Comparison of ENCODE assay signal across 8 cellular contexts in genomic region chr22:20238567-20239062, GRCh38. TPM values are rescaled to one million over a fixed set of nuclear protein-coding genes. Genes with fewer than 3 reads are reported as not detected.
DNase-seq lines count a peak whose midpoint lies in the region; ATAC-seq, FAIRE-seq and TF ChIP-seq lines count a peak whose summit lies in the region.

No MANE protein-coding gene starts in this region.

- H3K4me3 ChIP-seq in K562: no peak overlapping the region

- no peak for TF ChIP-seq EP300 in K562 (IDR thresholded peaks at IDR 0.05; ENCODE audit: low read length)

- peak; percentile 14 to 18 for DNase-seq in NCI-H2081 (lab: John Stamatoyannopoulos, UW)
- no peak for DNase-seq in NCI-H2081 treated with DMSO at 0.1 percent for 48 hours (lab: John Stamatoyannopoulos, UW)
- peak; percentile 61 for DNase-seq in HPDE6-E6E7 (ENCODE audit: extremely low spot score)
- peak; percentile 35 for DNase-seq in SW480 (ENCODE audit: low spot score)
- DNase-seq in K562 (ENCODE audit: extremely low read depth in 1 of 4, low spot score in 3 of 4): peak; percentile 89 to 99 (median 98)
- peak; percentile 79 for DNase-seq in left kidney (ENCODE audit: low read depth, low spot score)
- DNase-seq in stimulated activated naive CD8-positive, alpha-beta T cell treated with anti-CD3 and anti-CD28 coated beads, Interleukin-15, Interleukin-2, amounts not matched to agents 100 U/mL and 50 U/mL, for 24 hours: peak; percentile 74

- H2AFZ ChIP-seq in K562 (ENCODE audit: low read depth, low read length): peak overlapping the region; percentile 68; the same call in 1 of the 2 replicates

- H3K4me2 ChIP-seq in K562 (ENCODE audit: insufficient read depth, low read length): no peak overlapping the region

- peak; percentile 91 for FAIRE-seq in K562 (lab: Jason Lieb, UNC)

- no peak for TF ChIP-seq POLR2A in K562 (conservative IDR thresholded peaks at IDR 0.05)

- TF ChIP-seq RAD21 in K562 (CRISPR knock-in tag; conservative IDR thresholded peaks at IDR 0.05 in 1 of 2, IDR thresholded peaks at IDR 0.05 in 1 of 2): peak in 1 of 2 experiments; percentile 97; a peak in 2 of 4 replicates

- peaks cover 42 to 98% of the 10 kb centered on the region in 2 experiments for H3K27me3 ChIP-seq in K562 (ENCODE audit: control insufficient read depth in 2 of 2, insufficient read depth in 2 of 2, low read length in 2 of 2)

- POLR2A ChIA-PET in K562 (lab: Yijun Ruan, JAX): interaction anchor here (0.5 to 4.4 kb wide), 19 partner anchors 8 to 1124 kb away, joined by 3 to 27 read pairs (median 3); partner anchors contain the start of genes COMT and TXNRD2

- no peak overlapping the region for H3K27ac ChIP-seq in K562 (ENCODE audit: extremely low read depth, low read depth, low read length)

- CTCF ChIA-PET in K562 (lab: Yijun Ruan, JAX; ENCODE audit: low intra/inter-chr PET ratio): interaction anchor here (0.9 to 1.8 kb wide), 3 partner anchors 30 to 82 kb away, joined by 3 to 17 read pairs (median 3); partner anchors contain the start of gene RTN4R

- peaks cover 6% of the 10 kb centered on the region for H3K9me1 ChIP-seq in K562 (ENCODE audit: control insufficient read depth, insufficient read depth, low read length)

- H3K36me3 ChIP-seq in K562 (ENCODE audit: control insufficient read depth, insufficient read depth, low read length): no peaks in the 10 kb centered on the region

- H3K9me3 ChIP-seq in K562 (replicated peaks; ENCODE audit: control insufficient read depth, insufficient read depth, low read depth, low read length): no peaks in the 10 kb centered on the region

- peak; percentile 98 to 99 (median 99) for TF ChIP-seq CTCF in K562 (IDR thresholded peaks at IDR 0.05 in 2 of 3, conservative IDR thresholded peaks at IDR 0.05 in 1 of 3; ENCODE audit: insufficient read depth in 2 of 3, low read depth in 1 of 3, low read length in 3 of 3)

- no TSS peak for BruUV-seq in K562 (replicated peaks; lab: Mats Ljungman, UMichigan)

- peaks cover 63% of the 10 kb centered on the region for H4K20me1 ChIP-seq in K562 (replicated peaks; ENCODE audit: control insufficient read depth, insufficient read depth, low read length)

- in situ Hi-C loops in K562 (cut with MboI): no loop called here

- ATAC-seq in K562 (peak; percentile 91), HG03108 (IDR thresholded peaks at IDR 0.05; ENCODE audit: unreplicated experiment) (no peak)
- ATAC-seq in stimulated activated naive CD8-positive, alpha-beta T cell treated with anti-CD3 and anti-CD28 coated beads, Interleukin-15, Interleukin-2, amounts not matched to agents 100 U/mL and 50 U/mL, for 24 hours: peak; percentile 81

- peak overlapping the region in 1 of 2 experiments; percentile 79; a peak in 2 of 4 replicates for H3K9ac ChIP-seq in K562 (ENCODE audit: insufficient read depth in 1 of 2, low read depth in 2 of 2, low read length in 2 of 2)

- 11% methylated on average over 8 of the region's 8 CpGs for WGBS in K562 (ENCODE audit: insufficient coverage, low coverage, missing lambda C conversion rate)

- intact Hi-C loops in K562 (cut with micrococcal nuclease): loop anchor here (1.0 to 10.0 kb wide), 4 partner anchors 32 to 264 kb away; no protein-coding TSS in a partner anchor

- no peaks in the 10 kb centered on the region for H3K79me2 ChIP-seq in K562 (ENCODE audit: control insufficient read depth, insufficient read depth, low read length)

- H3K4me1 ChIP-seq in K562 (replicated peaks in 1 of 2; ENCODE audit: control insufficient read depth in 2 of 2, insufficient read depth in 2 of 2, low read length in 2 of 2): peaks cover 7 to 86% of the 10 kb centered on the region in 2 experiments; a peak in 3 of 5 replicates

TF ChIP-seq in K562, 482 proteins besides CTCF, POLR2A, EP300 and RAD21 (continues in another document):
- TF ChIP-seq PCBP2 (IDR thresholded peaks at IDR 0.05; ENCODE audit: low read depth, low read length, poor library complexity, severe bottlenecking) (no peak), ZBED1 (IDR thresholded peaks at IDR 0.05) (no peak), ZNF57 (CRISPR knock-in tag; IDR thresholded peaks at IDR 0.05) (no peak), BRF2 (IDR thresholded peaks at IDR 0.05; ENCODE audit: borderline replicate concordance, insufficient read depth, insufficient read length) (no peak), IFI16 (CRISPR knock-in tag; IDR thresholded peaks at IDR 0.05) (no peak), POLR2G (IDR thresholded peaks at IDR 0.05; ENCODE audit: low read depth, low read length) (0 out of 2 replicates have a peak, but pooled peaks have one; percentile 5), SMAD2 (IDR thresholded peaks at IDR 0.05; ENCODE audit: low read depth, low read length) (no peak), SAP30 (IDR thresholded peaks at IDR 0.05; ENCODE audit: borderline replicate concordance, insufficient read depth, low read depth, low read length, poor library complexity, severe bottlenecking) (no peak), MECOM (CRISPR knock-in tag; IDR thresholded peaks at IDR 0.05) (no peak), SMARCA5 (IDR thresholded peaks at IDR 0.05) (0 out of 2 replicates have a peak, but pooled peaks have one; percentile 23), ZZZ3 (IDR thresholded peaks at IDR 0.05) (no peak), TEAD4 (IDR thresholded peaks at IDR 0.05; ENCODE audit: low read length) (no peak), TEAD4 (CRISPR knock-in tag; IDR thresholded peaks at IDR 0.05; ENCODE audit: borderline replicate concordance) (no peak), BCLAF1 (IDR thresholded peaks at IDR 0.05; ENCODE audit: borderline replicate concordance in 1 of 2, control insufficient read depth in 1 of 2, low read depth in 2 of 2, low read length in 1 of 2) (no peak), E2F5 (CRISPR knock-in tag; IDR thresholded peaks at IDR 0.05) (no peak), BCL6 (CRISPR knock-in tag; IDR thresholded peaks at IDR 0.05) (no peak), SIN3B (IDR thresholded peaks at IDR 0.05; ENCODE audit: low read depth) (no peak), CREBBP (IDR thresholded peaks at IDR 0.05; ENCODE audit: low read depth, low read length) (no peak), RBBP5 (IDR thresholded peaks at IDR 0.05; ENCODE audit: borderline replicate concordance, insufficient read depth, low read length, poor library complexity, severe bottlenecking) (no peak), NCOA6 (IDR thresholded peaks at IDR 0.05) (no peak)

RNA-seq across cellular contexts. Expression of gene RTN4R, which starts 29.5 kb away (rescaled TPM):
- 0.62 and 4.8 TPM in 2 replicates for total RNA-seq in K562 (2011; cell fraction: chromatin; rRNA removed; ENCODE audit: low replicate concordance)
- total RNA-seq in K562 (2011; cell fraction: nucleolus; rRNA removed): 7.4 and 9.8 TPM in 2 replicates
- 3.2 and 3.7 TPM in 2 replicates for total RNA-seq in K562 (2011; cell fraction: nucleoplasm; rRNA removed)
- total RNA-seq in K562 (2014; rRNA removed) (1.5 and 2.3 TPM in 2 replicates), K562 (2014; rRNA removed; fragmentation: Illumina TruSeq; extraction: Trizol) (not detected in 2 replicates), K562 (2015; rRNA removed; fragmentation: Illumina TruSeq; extraction: Trizol) (0.41 and 0.43 TPM in 2 replicates), K562 (2021) (2.8 and 3.0 TPM in 2 replicates)
- polyA plus RNA-seq in K562 (2011; rRNA removed) (1.3 and 4.4 TPM in 2 replicates), K562 (2014; fragmentation: Illumina TruSeq; extraction: Trizol) (0.46 TPM in 1 of 2 replicates, not detected in the other), K562 (2014; fragmentation: Nextera tagmentation; extraction: Ambion mirVana) (under 1 TPM in 1 of 2 experiments, not detected in 1; 0.04 TPM), K562 (2014; rRNA removed) (1.2 and 2.3 TPM in 2 replicates)
- polyA plus RNA-seq in K562 (2011; cell fraction: cytosol; rRNA removed): 5.9 and 9.9 TPM in 2 replicates
- 2.9 and 3.5 TPM in 2 replicates for polyA plus RNA-seq in K562 (2011; cell fraction: nucleus; rRNA removed)
- polyA plus RNA-seq in K562 (2012): 2.9 and 4.6 TPM in 2 replicates
- 1.0 and 1.5 TPM in 2 replicates for polyA minus RNA-seq in K562 (2011; rRNA and poly(A)+ RNA removed)
- polyA minus RNA-seq in K562 (2011; cell fraction: cytosol; rRNA and poly(A)+ RNA removed): 5.1 and 13.6 TPM in 2 replicates
- polyA minus RNA-seq in K562 (2011; cell fraction: nucleus; rRNA and poly(A)+ RNA removed): 0.40 and 1.3 TPM in 2 replicates
